Comparison of ENCODE assay signal across 14 cellular contexts in the genomic region with DNA sequence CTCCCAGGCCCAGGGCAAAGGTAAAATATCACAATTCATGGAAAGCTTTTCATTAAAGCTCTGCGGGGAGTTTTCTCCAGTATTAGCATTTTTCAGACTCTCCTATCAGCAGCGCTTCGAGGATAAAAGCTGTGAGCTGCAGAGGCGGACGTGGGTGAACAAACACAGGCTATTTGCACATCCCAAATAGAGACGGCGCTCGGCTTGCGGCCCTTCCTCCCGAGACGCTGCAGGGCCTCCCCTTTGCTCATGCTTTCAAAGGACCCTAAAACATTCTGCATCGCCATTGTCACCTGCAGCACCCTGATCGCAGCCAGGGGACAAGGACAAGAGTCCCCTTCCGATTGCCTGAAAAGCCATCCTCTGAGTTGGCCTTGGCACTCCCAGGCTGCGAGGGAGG.
DNase-seq lines count a peak whose midpoint lies in the region; ATAC-seq and TF ChIP-seq lines count a peak whose summit lies in the region.
"Had no signal": no experiment of that assay in that cellular context is flagged by ENCODE, and none has a peak within 500 bp of the region (broad histone marks: within the 10 kb centered on the region; RNA-seq: fewer than 3 reads in every experiment).

No MANE protein-coding gene starts in this region.

- TF ChIP-seq RAD21 in neural cell (conservative IDR thresholded peaks at IDR 0.05): no peak

- H3K27ac Mint-ChIP-seq in brain (peak overlapping the region in 3 of 5 experiments; percentile 58 to 92 (median 78)), H9 (no peak overlapping the region)
- H3K27ac Mint-ChIP-seq in activated T-cell treated with anti-CD3 and anti-CD28 coated beads, Interleukin-2, amount 50 U/mL, for 24 hours: no peak overlapping the region
- H3K27ac Mint-ChIP-seq: CD8-positive, alpha-beta memory T cell; IgD-negative memory B cell had no signal

- H3K9me2 ChIP-seq in neural cell (ENCODE audit: insufficient read depth, low read length): no peaks in the 10 kb centered on the region
- H3K9me2 ChIP-seq in Karpas-422 (replicated peaks; ENCODE audit: insufficient read depth, low read length): no peaks in the 10 kb centered on the region

- H3T11ph ChIP-seq in H9 (ENCODE audit: low read length): no peak overlapping the region

- no peaks in the 10 kb centered on the region for H3K4me1 ChIP-seq in H9 (ENCODE audit: insufficient read depth, low read length)
- H3K4me1 ChIP-seq in Karpas-422 (ENCODE audit: low read length): no peaks in the 10 kb centered on the region
- H3K4me1 ChIP-seq: A549, Caco-2 had no signal

- H2BK15ac ChIP-seq in H9 (ENCODE audit: low read depth, low read length): no peak overlapping the region

- H3K18ac ChIP-seq in H9 (ENCODE audit: insufficient read length, low read depth, low read length): no peak overlapping the region

- no peak for TF ChIP-seq EP300 in neural cell (conservative IDR thresholded peaks at IDR 0.05; ENCODE audit: poor library complexity, severe bottlenecking)

- H2BK12ac ChIP-seq in H9 (ENCODE audit: insufficient read length, low read depth, low read length): no peak overlapping the region

- H3K27me3 Mint-ChIP-seq in brain (peaks cover 29% of the 10 kb centered on the region), H9 (ENCODE audit: low read depth) (peaks cover 11% of the 10 kb centered on the region)
- H3K27me3 Mint-ChIP-seq in activated T-cell treated with anti-CD3 and anti-CD28 coated beads, Interleukin-2, amount 50 U/mL, for 24 hours: peaks cover 8% of the 10 kb centered on the region

- H3K4me3 ChIP-seq in neural cell (ENCODE audit: low read length): no peak overlapping the region
- H3K4me3 ChIP-seq in Karpas-422 (ENCODE audit: low read length): no peak overlapping the region
- H3K4me3 ChIP-seq: A549, GM23248 had no signal

- H4K5ac ChIP-seq in H9 (ENCODE audit: insufficient read length, low read depth, low read length): no peak overlapping the region

- no peak overlapping the region for H3K14ac ChIP-seq in H9 (ENCODE audit: insufficient read depth, low read length)

- no peak overlapping the region for H3K4ac ChIP-seq in H9 (ENCODE audit: low read depth, low read length)

- H3K79me1 ChIP-seq in H9 (ENCODE audit: insufficient read depth, low read depth, low read length, poor library complexity, severe bottlenecking): no peaks in the 10 kb centered on the region

- H3K27me3 ChIP-seq in neural cell (ENCODE audit: insufficient read depth, low read depth, low read length) (no peaks in the 10 kb centered on the region), H9 (ENCODE audit: insufficient read depth, low read length) (no peaks in the 10 kb centered on the region), Karpas-422 (ENCODE audit: low read length) (no peaks in the 10 kb centered on the region)
- H3K27me3 ChIP-seq: BE2C had no signal

- H2BK5ac ChIP-seq in H9 (ENCODE audit: insufficient read length, low read length): no peak overlapping the region

- H2BK20ac ChIP-seq in H9 (ENCODE audit: low read depth, low read length, poor library complexity, severe bottlenecking): no peak overlapping the region

- H2AFZ ChIP-seq in neural cell (ENCODE audit: low read depth, low read length): no peak overlapping the region
- no peak overlapping the region for H2AFZ ChIP-seq in H9 (ENCODE audit: low read length)
- no peak overlapping the region for H2AFZ ChIP-seq in Karpas-422 (ENCODE audit: low read length)
- H2AFZ ChIP-seq: GM23248 had no signal

- H3K36me3 ChIP-seq in neural cell (ENCODE audit: insufficient read depth, low read length) (no peaks in the 10 kb centered on the region), Karpas-422 (ENCODE audit: insufficient read depth, low read length) (no peaks in the 10 kb centered on the region)
- H3K36me3 ChIP-seq: BE2C had no signal

- DNase-seq in Right ventricle myocardium inferior (ENCODE audit: missing footprints): peak; percentile 41
- no peak for DNase-seq in left ventricle myocardium superior
- DNase-seq in activated T-cell treated with anti-CD3 and anti-CD28 coated beads, Interleukin-2, amount 50 U/mL, for 24 hours: no peak
- no peak for DNase-seq in H9
- no peak for DNase-seq in Karpas-422
- DNase-seq: BE2C; CD8-positive, alpha-beta memory T cell; GF-D8; GM23248 had no signal

- H3K4me3 Mint-ChIP-seq in brain: no peak overlapping the region
- H3K4me3 Mint-ChIP-seq in activated T-cell treated with anti-CD3 and anti-CD28 coated beads, Interleukin-2, amount 50 U/mL, for 24 hours: no peak overlapping the region
- H3K4me3 Mint-ChIP-seq in H9: no peak overlapping the region
- H3K4me3 Mint-ChIP-seq: CD8-positive, alpha-beta memory T cell; IgD-negative memory B cell had no signal

- H4K8ac ChIP-seq in H9 (replicated peaks; ENCODE audit: insufficient read length, low read depth, low read length): no peak overlapping the region

- H3K27ac ChIP-seq in neural cell (ENCODE audit: low read length) (no peak overlapping the region), H9 (ENCODE audit: insufficient read length, low read depth, low read length) (no peak overlapping the region), Karpas-422 (ENCODE audit: low read length) (no peak overlapping the region)
- H3K27ac ChIP-seq: A549, GM23248 had no signal

- H3K56ac ChIP-seq in H9 (ENCODE audit: insufficient read length, low read depth, low read length): no peak overlapping the region

- TF ChIP-seq CTCF in brain (conservative IDR thresholded peaks at IDR 0.05): no peak
- TF ChIP-seq CTCF in neural cell (IDR thresholded peaks at IDR 0.05; ENCODE audit: poor library complexity, severe bottlenecking): no peak
- no peak for TF ChIP-seq CTCF in H9 (conservative IDR thresholded peaks at IDR 0.05)

- H4K20me1 ChIP-seq in neural cell (ENCODE audit: insufficient read depth): no peaks in the 10 kb centered on the region
- no peaks in the 10 kb centered on the region for H4K20me1 ChIP-seq in H9 (ENCODE audit: control insufficient read depth, insufficient read depth, insufficient read length)
- no peaks in the 10 kb centered on the region for H4K20me1 ChIP-seq in Karpas-422 (ENCODE audit: insufficient read depth, low read depth, low read length)

- H2BK120ac ChIP-seq in H9 (ENCODE audit: low read depth, low read length, poor library complexity, severe bottlenecking): no peak overlapping the region

- no peaks in the 10 kb centered on the region for H3K9me3 ChIP-seq in neural cell (ENCODE audit: low read length)
- H3K9me3 ChIP-seq in H9 (ENCODE audit: control insufficient read depth, low read depth, low read length): no peaks in the 10 kb centered on the region
- H3K9me3 ChIP-seq in Karpas-422 (ENCODE audit: low read length): no peaks in the 10 kb centered on the region
- H3K9me3 ChIP-seq: A549, BE2C, Caco-2 had no signal

- no peak overlapping the region for H2AK5ac ChIP-seq in H9 (ENCODE audit: insufficient read length, low read length)

- no peak overlapping the region for H4K91ac ChIP-seq in H9 (ENCODE audit: insufficient read length, low read depth, low read length)

- WGBS in H9 (ENCODE audit: extremely low coverage, insufficient read length, low lambda C conversion rate): no CpG with 5 or more reads among the region's 15 CpGs

- no peaks in the 10 kb centered on the region for H3F3A ChIP-seq in neural cell (ENCODE audit: insufficient read depth, low read length, poor library complexity, severe bottlenecking)

- no peak overlapping the region for H3K4me2 ChIP-seq in neural cell (ENCODE audit: low read length)
- no peak overlapping the region for H3K4me2 ChIP-seq in H9 (ENCODE audit: insufficient read depth, insufficient read length, low read length)
- H3K4me2 ChIP-seq in Karpas-422 (ENCODE audit: low read depth, low read length, poor library complexity, severe bottlenecking): no peak overlapping the region
- H3K4me2 ChIP-seq: A549 had no signal

- H3K23me2 ChIP-seq in H9 (ENCODE audit: insufficient read length, low read depth, low read length, poor library complexity, severe bottlenecking): no peaks in the 10 kb centered on the region

- intact Hi-C loops in Right ventricle myocardium inferior (cut with DNase I) (no loop called here), left ventricle myocardium superior (cut with micrococcal nuclease) (loop anchor here (10.0 kb wide), 1 partner anchor 95 kb away; a partner anchor contains a TSS)

- H3K23ac ChIP-seq in H9 (ENCODE audit: insufficient read length, low read depth, low read length): no peak overlapping the region

- H3K4me1 Mint-ChIP-seq in brain: peaks cover 46% of the 10 kb centered on the region
- no peaks in the 10 kb centered on the region for H3K4me1 Mint-ChIP-seq in activated T-cell treated with anti-CD3 and anti-CD28 coated beads, Interleukin-2, amount 50 U/mL, for 24 hours (ENCODE audit: low read depth)
- no peaks in the 10 kb centered on the region for H3K4me1 Mint-ChIP-seq in H9
- H3K4me1 Mint-ChIP-seq: CD8-positive, alpha-beta memory T cell; IgD-negative memory B cell had no signal

- H3K9me3 Mint-ChIP-seq in brain (peaks cover 0 to 6% (median 0%) of the 10 kb centered on the region in 5 experiments), H9 (no peaks in the 10 kb centered on the region)
- H3K9me3 Mint-ChIP-seq in activated T-cell treated with anti-CD3 and anti-CD28 coated beads, Interleukin-2, amount 50 U/mL, for 24 hours: no peaks in the 10 kb centered on the region
- H3K9me3 Mint-ChIP-seq: CD8-positive, alpha-beta memory T cell had no signal

- H3K36me3 Mint-ChIP-seq in brain: no peaks in the 10 kb centered on the region
- H3K36me3 Mint-ChIP-seq in activated T-cell treated with anti-CD3 and anti-CD28 coated beads, Interleukin-2, amount 50 U/mL, for 24 hours (ENCODE audit: low read depth): no peaks in the 10 kb centered on the region
- H3K36me3 Mint-ChIP-seq in H9 (ENCODE audit: insufficient read depth in 1 of 3, low read depth in 3 of 3): no peaks in the 10 kb centered on the region
- H3K36me3 Mint-ChIP-seq: CD8-positive, alpha-beta memory T cell; IgD-negative memory B cell had no signal

- peak overlapping the region; percentile 5 for H3K9ac ChIP-seq in neural cell (ENCODE audit: low read length)
- H3K9ac ChIP-seq in H9 (ENCODE audit: extremely low read depth, insufficient read length, low read length): no peak overlapping the region
- H3K9ac ChIP-seq in Karpas-422 (ENCODE audit: low read length): no peak overlapping the region
- H3K9ac ChIP-seq: GM23248 had no signal

- ATAC-seq in Right ventricle myocardium inferior: no peak
- ATAC-seq in left ventricle myocardium superior: no peak
- ATAC-seq: A549 had no signal

- H3K79me2 ChIP-seq in neural cell (replicated peaks; ENCODE audit: insufficient read depth, low read length) (no peaks in the 10 kb centered on the region), H9 (ENCODE audit: insufficient read depth, low read length) (no peaks in the 10 kb centered on the region), Karpas-422 (ENCODE audit: low read length) (no peaks in the 10 kb centered on the region)

TF ChIP-seq in neural cell, 6 proteins besides CTCF, POLR2A, EP300 and RAD21 (continues in another document):
- no peak for TF ChIP-seq POLR2AphosphoS5 (IDR thresholded peaks at IDR 0.05)

Comparison
In these comparisons a context has a peak if more than half of its experiments do, and no peak if none do; other contexts are left out.
1. H3K27ac Mint-ChIP-seq: peak in brain (3 of 5); none in activated T-cell treated with anti-CD3 and anti-CD28 coated beads, Interleukin-2, amount 50 U/mL, for 24 hours (single experiment) and H9 (0 of 3).